Comparison of ENCODE assay signal across 12 cellular contexts in the genomic region with DNA sequence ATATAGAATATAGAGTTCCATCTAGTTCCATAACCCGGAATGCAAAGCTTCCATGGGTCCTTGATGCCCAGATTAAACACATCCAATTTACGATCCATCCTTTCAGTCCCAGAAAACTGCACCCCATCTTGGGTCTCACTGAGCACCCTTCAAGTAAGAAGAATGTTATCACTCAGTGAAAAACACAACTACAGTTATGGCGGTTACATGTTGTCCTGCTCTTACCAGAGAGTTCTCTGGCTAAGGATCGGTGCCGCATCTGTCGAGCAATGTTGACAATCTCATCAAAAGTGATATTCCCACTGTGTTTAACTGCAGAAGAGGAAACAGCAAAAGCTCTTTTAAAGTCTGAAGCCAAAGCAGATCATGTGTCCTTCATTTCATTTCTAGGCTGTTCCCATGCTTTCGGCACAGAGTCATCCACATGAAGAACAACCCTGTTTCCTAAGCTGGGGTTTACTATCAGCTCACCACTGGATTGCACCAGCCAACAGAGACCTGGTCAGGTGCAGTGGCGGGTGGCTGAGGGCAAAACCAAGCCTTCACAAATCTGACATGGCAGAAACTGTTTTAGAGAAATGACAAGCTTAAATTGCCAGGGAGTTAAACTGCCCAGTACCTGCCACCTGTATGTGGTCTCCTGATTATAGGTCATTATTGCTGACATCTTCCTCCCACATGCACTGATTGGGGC. TPM values are rescaled to one million over a fixed set of nuclear protein-coding genes. Genes with fewer than 3 reads are reported as not detected.
A peak's percentile ranks its signal among the peaks of the same experiment; 100 is the strongest.
DNase-seq lines count a peak whose midpoint lies in the region; ATAC-seq and TF ChIP-seq lines count a peak whose summit lies in the region.
"Had no signal": no experiment of that assay in that cellular context is flagged by ENCODE, and none has a peak within 500 bp of the region (broad histone marks: within the 10 kb centered on the region; RNA-seq: fewer than 3 reads in every experiment).

No MANE protein-coding gene starts in this region.

- H3K36me3 Mint-ChIP-seq in Caco-2 (ENCODE audit: insufficient read depth, unreplicated experiment) = peaks cover 92% of the 10 kb centered on the region
- peaks cover 22% of the 10 kb centered on the region in 2 donors for H3K36me3 Mint-ChIP-seq in naive B cell

- H4K20me1 ChIP-seq in KMS-11 (ENCODE audit: insufficient read depth) = peaks cover 9% of the 10 kb centered on the region; the same call in 1 of the 2 replicates

- H3K27ac ChIP-seq in KMS-11 = peak overlapping the region; percentile 93; the same call in 1 of the 2 replicates

- ATAC-seq in naive B cell (ENCODE audit: low read depth in 2 of 2) (no peak), HG02798 (IDR thresholded peaks at IDR 0.05; ENCODE audit: poor library complexity, unreplicated experiment) (no peak), GM18511 (IDR thresholded peaks at IDR 0.05; ENCODE audit: unreplicated experiment) (no peak)
- ATAC-seq: pancreas had no signal

- H3K4me3 Mint-ChIP-seq in Caco-2 (ENCODE audit: unreplicated experiment) (peak overlapping the region; percentile 95), naive B cell (peak overlapping the region in 2 of 8 donors; percentile 52 to 98)
- H3K4me3 Mint-ChIP-seq: dendritic cell treated with granulocyte-macrophage colony-stimulating factor and Interleukin-4, amounts not matched to agents 40 ng/mL and 50 ng/mL, for 4 days had no signal

- no peak overlapping the region for H3K9ac ChIP-seq in KMS-11

- H3K9me3 Mint-ChIP-seq in Caco-2 (ENCODE audit: unreplicated experiment) (no peaks in the 10 kb centered on the region), naive B cell (no peaks in the 10 kb centered on the region)

- peaks cover 3% of the 10 kb centered on the region for H3K27me3 Mint-ChIP-seq in Caco-2 (ENCODE audit: insufficient read depth, unreplicated experiment)
- no peaks in the 10 kb centered on the region for H3K27me3 Mint-ChIP-seq in naive B cell
- H3K27me3 Mint-ChIP-seq: dendritic cell treated with granulocyte-macrophage colony-stimulating factor and Interleukin-4, amounts not matched to agents 40 ng/mL and 50 ng/mL, for 4 days had no signal

- POLR2A ChIA-PET in Caco-2 (lab: Charles Lee) = no interaction called here

- peaks cover 9% of the 10 kb centered on the region; the same call in 1 of the 2 replicates for H3K4me1 ChIP-seq in Caco-2
- H3K4me1 ChIP-seq in KMS-11 (ENCODE audit: low read depth, poor library complexity, severe bottlenecking) = peaks cover 22% of the 10 kb centered on the region

- H3K79me2 ChIP-seq in KMS-11 (ENCODE audit: insufficient read depth, low read depth) = peaks cover 36% of the 10 kb centered on the region

- H3K4me3 ChIP-seq in Caco-2 (ENCODE audit: low read depth, low read length) = no peak overlapping the region
- H3K4me3 ChIP-seq in KMS-11 (IDR thresholded peaks at IDR 0.05; ENCODE audit: insufficient read depth, low read depth, low read length) = no peak overlapping the region
- peak overlapping the region; percentile 99 for H3K4me3 ChIP-seq in astrocyte of the spinal cord (ENCODE audit: low read depth, low read length)

- TF ChIP-seq CTCF in Caco-2 (IDR thresholded peaks at IDR 0.05; ENCODE audit: insufficient read depth in 1 of 2, low read depth in 1 of 2, low read length in 1 of 2, severe bottlenecking in 1 of 2, unreplicated experiment in 1 of 2) (no peak), KMS-11 (conservative IDR thresholded peaks at IDR 0.05; ENCODE audit: low read depth, low read length) (no peak), astrocyte of the spinal cord (IDR thresholded peaks at IDR 0.05; ENCODE audit: low read depth, low read length) (no peak)

- CTCF ChIA-PET in Caco-2 (lab: Charles Lee) = no interaction called here

- H3K36me3 ChIP-seq in Caco-2 (ENCODE audit: control insufficient read depth, insufficient read depth, low read length) = peaks cover 10% of the 10 kb centered on the region
- H3K36me3 ChIP-seq in KMS-11 (ENCODE audit: insufficient read depth) = peaks cover 34% of the 10 kb centered on the region; the same call in 1 of the 2 replicates

- intact Hi-C loops in Caco-2 (cut with micrococcal nuclease; ENCODE audit: unreplicated experiment) = no loop called here

- H3K9me3 ChIP-seq in Caco-2 = 0 out of 2 replicates have a peak, but pooled peaks cover 7% of the 10 kb centered on the region
- H3K9me3 ChIP-seq: pancreas had no signal

- in situ Hi-C loops in astrocyte of the spinal cord (cut with HindIII; ENCODE audit: low sequenced_read_pairs) = no loop called here

- DNase-seq in Caco-2 (no peak), astrocyte of the spinal cord (ENCODE audit: low read depth, low spot score) (no peak), naive B cell (no peak), CD1c-positive myeloid dendritic cell (ENCODE audit: extremely low spot score) (no peak), NCI-H748 (lab: John Stamatoyannopoulos, UW; ENCODE audit: unreplicated experiment) (no peak)
- DNase-seq: pancreas, substantia nigra, SW 1271 had no signal

- H3K27me3 ChIP-seq in Caco-2 (replicated peaks; ENCODE audit: control insufficient read depth, insufficient read depth, low read length) (no peaks in the 10 kb centered on the region), KMS-11 (ENCODE audit: insufficient read depth, low read depth) (no peaks in the 10 kb centered on the region)
- H3K27me3 ChIP-seq: pancreas had no signal

- H3K4me2 ChIP-seq in KMS-11 = no peak overlapping the region; the same call in 1 of the 2 replicates

- no TSS peak for BruUV-seq in Caco-2 (replicated peaks; lab: Mats Ljungman, UMichigan)

- H3K4me1 Mint-ChIP-seq in Caco-2 (ENCODE audit: low read depth, unreplicated experiment) (peaks cover 12% of the 10 kb centered on the region), naive B cell (peaks cover 22 to 50% (median 39%) of the 10 kb centered on the region in 3 donors)

- H3K27ac Mint-ChIP-seq in Caco-2 (ENCODE audit: unreplicated experiment) (peak overlapping the region; percentile 98), naive B cell (peak overlapping the region in 4 of 6 donors; percentile 62 to 99 (median 74))

- no peak overlapping the region for H2AFZ ChIP-seq in KMS-11 (ENCODE audit: low read depth)

RNA-seq across cellular contexts. Expression of gene RPL12, which starts 2.9 kb away (rescaled TPM):
- 1,592 and 1,641 TPM in 2 replicates for total RNA-seq in Caco-2 (2022)
- polyA plus RNA-seq in naive B cell (ENCODE audit: low read depth in 6 of 6) = 1,000 to 10,000 TPM; 1,582 to 1,976 (median 1,881) TPM

RNA-seq across cellular contexts. Expression of gene LRSAM1, which starts 3.1 kb away (rescaled TPM):
- total RNA-seq in Caco-2 (2022) = 25.8 and 26.2 TPM in 2 replicates
- 1 to 10 TPM; 4.9 to 9.2 (median 7.0) TPM for polyA plus RNA-seq in naive B cell (ENCODE audit: low read depth in 6 of 6)

RNA-seq across cellular contexts. Expression of gene ZNF79, which starts 24.1 kb away (rescaled TPM):
- total RNA-seq in Caco-2 (2022) = 9.2 and 9.3 TPM in 2 replicates
- polyA plus RNA-seq in naive B cell (ENCODE audit: low read depth in 6 of 6) = 1 to 10 TPM in 5 of 6 donors, not detected in 1; 5.8 to 8.8 (median 6.2) TPM

RNA-seq across cellular contexts. Expression of gene SLC2A8, which starts 51.3 kb away (rescaled TPM):
- 141 and 144 TPM in 2 replicates for total RNA-seq in Caco-2 (2022)
- 10 to 100 TPM in 1 of 6 donors, 1 to 10 TPM in 5; 6.0 to 14.3 (median 8.5) TPM for polyA plus RNA-seq in naive B cell (ENCODE audit: low read depth in 6 of 6)
